In the genomic region with DNA sequence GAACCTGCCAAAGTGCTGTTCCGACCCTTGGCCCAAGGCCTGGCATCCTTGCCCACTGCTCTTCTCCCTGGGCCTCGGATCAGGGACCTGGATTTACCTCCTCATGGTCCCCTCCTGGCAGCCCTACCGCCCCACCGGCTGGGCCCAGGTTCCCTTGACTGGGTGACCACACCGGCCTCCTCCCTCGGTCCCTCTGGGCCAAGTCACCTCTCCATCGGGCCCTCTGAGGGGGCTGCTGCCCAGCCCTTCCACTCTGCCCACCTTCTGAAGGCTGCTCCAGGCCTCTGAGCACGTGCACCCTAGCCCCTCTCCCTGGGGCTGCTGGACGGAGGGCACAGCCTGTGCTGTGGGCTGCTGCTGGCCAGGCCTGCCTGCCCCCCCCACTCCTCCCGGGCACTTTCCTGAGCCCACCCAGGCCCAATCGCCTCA, we compare ENCODE assay signal across 8 cellular contexts. TPM values are rescaled to one million over a fixed set of nuclear protein-coding genes. Genes with fewer than 3 reads are reported as not detected.
DNase-seq lines count a peak whose midpoint lies in the region; TF ChIP-seq lines count a peak whose summit lies in the region.

No MANE protein-coding gene starts in this region.

- H3K27me3 ChIP-seq in CD4-positive, alpha-beta memory T cell (ENCODE audit: insufficient read depth, low read length): no peaks in the 10 kb centered on the region
- H3K27me3 ChIP-seq in MG63: peaks cover 9% of the 10 kb centered on the region; the same call in 1 of the 2 replicates
- no peaks in the 10 kb centered on the region for H3K27me3 ChIP-seq in effector memory CD4-positive, alpha-beta T cell (replicated peaks; ENCODE audit: control insufficient read depth, insufficient read depth, low read length, poor library complexity, severe bottlenecking)
- peaks cover 34% of the 10 kb centered on the region for H3K27me3 ChIP-seq in neural progenitor cell

- peaks cover 16% of the 10 kb centered on the region for H3K4me1 ChIP-seq in CD4-positive, alpha-beta memory T cell (ENCODE audit: insufficient read depth, low read length)
- peaks cover 24% of the 10 kb centered on the region for H3K4me1 ChIP-seq in effector memory CD4-positive, alpha-beta T cell (ENCODE audit: control insufficient read depth, insufficient read depth, low read length, poor library complexity, severe bottlenecking)
- peaks cover 11% of the 10 kb centered on the region for H3K4me1 ChIP-seq in neural progenitor cell

- peak overlapping the region; percentile 59 for H3K9ac ChIP-seq in neural progenitor cell

- POLR2A ChIA-PET in CD4-positive, alpha-beta memory T cell (lab: Charles Lee; ENCODE audit: partially characterized antibody): interaction anchor here (1.3 to 2.4 kb wide), 6 partner anchors 57 to 116 kb away, joined by 6 to 12 read pairs (median 8); a partner anchor contains a TSS
- POLR2A ChIA-PET in HEK293T (lab: Yijun Ruan, JAX): no interaction called here

- H3K36me3 ChIP-seq in CD4-positive, alpha-beta memory T cell (ENCODE audit: insufficient read depth, low read length): no peaks in the 10 kb centered on the region
- H3K36me3 ChIP-seq in MG63 (no peaks in the 10 kb centered on the region), neural progenitor cell (no peaks in the 10 kb centered on the region)
- H3K36me3 ChIP-seq in effector memory CD4-positive, alpha-beta T cell (ENCODE audit: control insufficient read depth, insufficient read depth, low read length): no peaks in the 10 kb centered on the region

- no peaks in the 10 kb centered on the region for H3K9me3 ChIP-seq in CD4-positive, alpha-beta memory T cell (ENCODE audit: control insufficient read depth in 1 of 2, low read length in 2 of 2)
- H3K9me3 ChIP-seq in MG63 (peaks cover 5% of the 10 kb centered on the region), neural progenitor cell (ENCODE audit: low read depth) (peaks cover 7% of the 10 kb centered on the region)
- H3K9me3 ChIP-seq in effector memory CD4-positive, alpha-beta T cell (ENCODE audit: control insufficient read depth, low read length): no peaks in the 10 kb centered on the region

- peak overlapping the region in 1 of 2 donors; percentile 83 for H3K4me3 ChIP-seq in CD4-positive, alpha-beta memory T cell (ENCODE audit: low read length in 2 of 2)
- H3K4me3 ChIP-seq in MG63: peak overlapping the region; percentile 84
- peak overlapping the region; percentile 90 for H3K4me3 ChIP-seq in effector memory CD4-positive, alpha-beta T cell (ENCODE audit: insufficient read depth, low read depth, low read length, poor library complexity, severe bottlenecking)
- peak overlapping the region; percentile 83 for H3K4me3 ChIP-seq in neural progenitor cell

- no peak for DNase-seq in CD4-positive, alpha-beta memory T cell
- DNase-seq in MG63 (no peak), neural progenitor cell (ENCODE audit: low spot score) (no peak), HEK293T (ENCODE audit: extremely low spot score) (no peak), NCI-H1694 (lab: John Stamatoyannopoulos, UW) (no peak), SW 1271 (lab: John Stamatoyannopoulos, UW) (no peak)
- DNase-seq in effector memory CD4-positive, alpha-beta T cell: no peak
- DNase-seq in activated CD4-positive, alpha-beta T cell treated with anti-CD3 and anti-CD28 coated beads for 48 hours: no peak

- H3F3A ChIP-seq in neural progenitor cell (ENCODE audit: low read depth): peaks cover under 1% of the 10 kb centered on the region

- H4K20me1 ChIP-seq in neural progenitor cell (ENCODE audit: low read depth): peaks cover 21% of the 10 kb centered on the region

- peak overlapping the region; percentile 99 for H3K27ac ChIP-seq in CD4-positive, alpha-beta memory T cell (ENCODE audit: low read depth, low read length)
- peak overlapping the region; percentile 99 for H3K27ac ChIP-seq in effector memory CD4-positive, alpha-beta T cell (ENCODE audit: insufficient read depth, low read length, poor library complexity, severe bottlenecking)
- H3K27ac ChIP-seq in neural progenitor cell: no peak overlapping the region

- H3K4me1 Mint-ChIP-seq in CD4-positive, alpha-beta memory T cell: peaks cover 2 to 21% (median 10%) of the 10 kb centered on the region in 4 donors
- no peaks in the 10 kb centered on the region for H3K4me1 Mint-ChIP-seq in neural progenitor cell

- CTCF ChIA-PET in CD4-positive, alpha-beta memory T cell (lab: Charles Lee; ENCODE audit: partially characterized antibody): no interaction called here
- CTCF ChIA-PET in HEK293T (lab: Yijun Ruan, JAX): no interaction called here

- peak overlapping the region; percentile 85 to 99 (median 96) for H3K27ac Mint-ChIP-seq in CD4-positive, alpha-beta memory T cell
- no peak overlapping the region for H3K27ac Mint-ChIP-seq in neural progenitor cell

- peaks cover 0 to 14% (median 9%) of the 10 kb centered on the region in 8 donors for H3K9me3 Mint-ChIP-seq in CD4-positive, alpha-beta memory T cell
- H3K9me3 Mint-ChIP-seq in neural progenitor cell: peaks cover 11% of the 10 kb centered on the region

- no peak overlapping the region for H2AFZ ChIP-seq in neural progenitor cell (replicated peaks)

- H3K79me2 ChIP-seq in neural progenitor cell (ENCODE audit: low read depth): peaks cover 13% of the 10 kb centered on the region

- H3K36me3 Mint-ChIP-seq in CD4-positive, alpha-beta memory T cell: peaks cover 3 to 4% of the 10 kb centered on the region in 2 donors
- no peaks in the 10 kb centered on the region for H3K36me3 Mint-ChIP-seq in neural progenitor cell

- no peak for TF ChIP-seq CTCF in neural progenitor cell (IDR thresholded peaks at IDR 0.05)

- no peaks in the 10 kb centered on the region for H3K27me3 Mint-ChIP-seq in CD4-positive, alpha-beta memory T cell
- peaks cover 8% of the 10 kb centered on the region for H3K27me3 Mint-ChIP-seq in neural progenitor cell (ENCODE audit: insufficient read depth, low read depth)

- H3K4me2 ChIP-seq in neural progenitor cell: peak overlapping the region; percentile 100

- intact Hi-C loops in CD4-positive, alpha-beta memory T cell (cut with micrococcal nuclease): loop anchor here (1.0 to 5.0 kb wide), 2 partner anchors 198 to 510 kb away; no protein-coding TSS in a partner anchor

- H3K4me3 Mint-ChIP-seq in CD4-positive, alpha-beta memory T cell: peak overlapping the region; percentile 85 to 94 (median 88)
- peak overlapping the region; percentile 90 for H3K4me3 Mint-ChIP-seq in neural progenitor cell

TF ChIP-seq in HEK293T, 16 proteins besides CTCF, POLR2A, EP300 and RAD21:
- TF ChIP-seq NFRKB (IDR thresholded peaks at IDR 0.05) (no peak), FOXM1 (IDR thresholded peaks at IDR 0.05; ENCODE audit: borderline replicate concordance) (no peak), CTBP1 (IDR thresholded peaks at IDR 0.05; ENCODE audit: borderline replicate concordance) (no peak), SUZ12 (IDR thresholded peaks at IDR 0.05) (no peak), ELF4 (IDR thresholded peaks at IDR 0.05) (no peak), LEF1 (IDR thresholded peaks at IDR 0.05; ENCODE audit: borderline replicate concordance) (no peak), FOXA1 (IDR thresholded peaks at IDR 0.05) (no peak), SP1 (IDR thresholded peaks at IDR 0.05) (no peak), L3MBTL2 (conservative IDR thresholded peaks at IDR 0.05) (no peak), ARNT (IDR thresholded peaks at IDR 0.05) (no peak), FOXK2 (IDR thresholded peaks at IDR 0.05) (no peak)
- TF ChIP-seq, protein P1, sequence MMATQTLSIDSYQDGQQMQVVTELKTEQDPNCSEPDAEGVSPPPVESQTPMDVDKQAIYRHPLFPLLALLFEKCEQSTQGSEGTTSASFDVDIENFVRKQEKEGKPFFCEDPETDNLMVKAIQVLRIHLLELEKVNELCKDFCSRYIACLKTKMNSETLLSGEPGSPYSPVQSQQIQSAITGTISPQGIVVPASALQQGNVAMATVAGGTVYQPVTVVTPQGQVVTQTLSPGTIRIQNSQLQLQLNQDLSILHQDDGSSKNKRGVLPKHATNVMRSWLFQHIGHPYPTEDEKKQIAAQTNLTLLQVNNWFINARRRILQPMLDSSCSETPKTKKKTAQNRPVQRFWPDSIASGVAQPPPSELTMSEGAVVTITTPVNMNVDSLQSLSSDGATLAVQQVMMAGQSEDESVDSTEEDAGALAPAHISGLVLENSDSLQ (IDR thresholded peaks at IDR 0.05): no peak

RNA-seq across cellular contexts. Expression of a gene that starts 9.3 kb away (rescaled TPM):
- under 1 TPM; 0.67 to 0.90 TPM for total RNA-seq in CD4-positive, alpha-beta memory T cell
- 1 to 10 TPM; 5.5 to 8.1 TPM for polyA plus RNA-seq in CD4-positive, alpha-beta memory T cell
- not detected in 2 replicates for total RNA-seq in MG63 (2014; rRNA removed; shearing (Covaris generic); ENCODE audit: low replicate concordance)
- 0.19 and 0.31 TPM in 2 replicates for total RNA-seq in neural progenitor cell (ENCODE audit: low replicate concordance)

RNA-seq across cellular contexts. Expression of a gene that starts 55.6 kb away (rescaled TPM):
- 10 to 100 TPM; 26.5 to 27.2 TPM for total RNA-seq in CD4-positive, alpha-beta memory T cell
- 10 to 100 TPM; 21.4 to 23.5 TPM for polyA plus RNA-seq in CD4-positive, alpha-beta memory T cell
- 9.6 and 12.3 TPM in 2 replicates for total RNA-seq in MG63 (2014; rRNA removed; shearing (Covaris generic); ENCODE audit: low replicate concordance)
- total RNA-seq in neural progenitor cell (ENCODE audit: low replicate concordance): 10.0 and 29.6 TPM in 2 replicates
